ENCODE assay signal across 18 cellular contexts in the genomic region with DNA sequence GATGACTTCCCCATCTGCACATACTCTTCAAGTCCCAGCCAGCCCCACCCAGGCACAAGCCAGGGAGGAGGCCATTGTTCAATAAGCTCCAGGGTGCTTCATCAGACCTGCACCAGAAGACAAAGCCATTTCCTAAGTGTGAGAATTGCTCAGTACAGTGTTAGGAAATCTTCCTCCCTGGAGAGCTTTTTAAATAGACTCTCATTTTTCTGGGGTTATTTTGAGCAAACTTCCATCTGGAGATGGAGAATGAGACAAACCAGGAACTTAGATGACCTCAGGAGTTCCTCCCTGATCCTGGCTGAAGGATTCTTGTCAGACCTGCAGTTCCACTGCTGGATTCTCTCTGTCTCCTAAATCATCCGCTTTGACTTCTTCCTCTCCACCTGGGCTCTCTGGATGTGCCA.
A peak's percentile ranks its signal among the peaks of the same experiment; 100 is the strongest.
DNase-seq lines count a peak whose midpoint lies in the region; ATAC-seq and TF ChIP-seq lines count a peak whose summit lies in the region.
"Had no signal": no experiment of that assay in that cellular context is flagged by ENCODE, and none has a peak within 500 bp of the region (broad histone marks: within the 10 kb centered on the region; RNA-seq: fewer than 3 reads in every experiment).

No MANE protein-coding gene starts in this region.

- TF ChIP-seq EP300 in gastroesophageal sphincter (IDR thresholded peaks at IDR 0.05), result no peak
- TF ChIP-seq EP300 in sigmoid colon (IDR thresholded peaks at IDR 0.05), result no peak

- DNase-seq in GM04503 (ENCODE audit: low read depth), result peak; percentile 81
- DNase-seq in amniotic epithelial cell (ENCODE audit: low read depth), result peak; percentile 40
- DNase-seq in sigmoid colon, result no peak
- DNase-seq in stimulated activated effector memory CD8-positive, alpha-beta T cell treated with anti-CD3 and anti-CD28 coated beads, Interleukin-12 subunit alpha, Interleukin-12 subunit beta, amount 100 ng/mL, for 72 hours (ENCODE audit: low spot score in 2 of 2), result no peak
- no peak for DNase-seq in ACHN
- no peak for DNase-seq in activated CD4-positive, alpha-beta T cell treated with anti-CD3 and anti-CD28 coated beads for 48 hours
- DNase-seq: activated CD4-positive, alpha-beta T cell treated with anti-CD3 and anti-CD28 coated beads, Interleukin-2, amount 50 U/mL, for 1 hour; activated gamma-delta T cell; amygdala; left colon; NCI-H1048; NCI-H526 treated with DMSO at 0.1 percent for 48 hours; SHP77 treated with DMSO at 0.1 percent for 48 hours; T-cell had no signal

- H3K4me3 Mint-ChIP-seq in stimulated activated effector memory CD8-positive, alpha-beta T cell treated with anti-CD3 and anti-CD28 coated beads, Interleukin-12 subunit alpha, Interleukin-12 subunit beta, amount 100 ng/mL, for 72 hours, result no peak overlapping the region
- H3K4me3 Mint-ChIP-seq: neural crest cell, T-cell had no signal

- ATAC-seq in gastroesophageal sphincter, result peak; percentile 85
- ATAC-seq in stimulated activated effector memory CD8-positive, alpha-beta T cell treated with anti-CD3 and anti-CD28 coated beads, Interleukin-12 subunit alpha, Interleukin-12 subunit beta, amount 100 ng/mL, for 72 hours, result no peak
- no peak for ATAC-seq in GM21786 (IDR thresholded peaks at IDR 0.05; ENCODE audit: unreplicated experiment)
- ATAC-seq: left colon, T-cell had no signal

- in situ Hi-C loops in ACHN (cut with HindIII; ENCODE audit: low pct_ligation_motif_present, low pct_unique_long_range_greater_than_20kb, low sequenced_read_pairs), result no loop called here

- H3K4me3 ChIP-seq in gastroesophageal sphincter, result no peak overlapping the region
- H3K4me3 ChIP-seq in sigmoid colon, result no peak overlapping the region

- TF ChIP-seq CTCF in gastroesophageal sphincter (IDR thresholded peaks at IDR 0.05) (no peak), sigmoid colon (IDR thresholded peaks at IDR 0.05) (no peak)

- TF ChIP-seq POLR2A in gastroesophageal sphincter (IDR thresholded peaks at IDR 0.05) (no peak), sigmoid colon (IDR thresholded peaks at IDR 0.05) (no peak)

- H3K27ac ChIP-seq in gastroesophageal sphincter (peak overlapping the region in 1 of 4 donors; percentile 36), sigmoid colon (peak overlapping the region; percentile 7 to 58 (median 42))
- H3K27ac ChIP-seq: KMS-11 had no signal

- H3K9me3 Mint-ChIP-seq in stimulated activated effector memory CD8-positive, alpha-beta T cell treated with anti-CD3 and anti-CD28 coated beads, Interleukin-12 subunit alpha, Interleukin-12 subunit beta, amount 100 ng/mL, for 72 hours, result no peaks in the 10 kb centered on the region
- H3K9me3 Mint-ChIP-seq: neural crest cell had no signal

- no peak overlapping the region for H3K27ac Mint-ChIP-seq in stimulated activated effector memory CD8-positive, alpha-beta T cell treated with anti-CD3 and anti-CD28 coated beads, Interleukin-12 subunit alpha, Interleukin-12 subunit beta, amount 100 ng/mL, for 72 hours
- H3K27ac Mint-ChIP-seq: T-cell had no signal

- H3K36me3 ChIP-seq in gastroesophageal sphincter (no peaks in the 10 kb centered on the region), sigmoid colon (no peaks in the 10 kb centered on the region)

- H3K4me1 ChIP-seq in gastroesophageal sphincter (peaks cover 2 to 26% (median 4%) of the 10 kb centered on the region in 3 donors), sigmoid colon (peaks cover 0 to 37% (median 23%) of the 10 kb centered on the region in 4 donors)

- no peaks in the 10 kb centered on the region for H3K36me3 Mint-ChIP-seq in stimulated activated effector memory CD8-positive, alpha-beta T cell treated with anti-CD3 and anti-CD28 coated beads, Interleukin-12 subunit alpha, Interleukin-12 subunit beta, amount 100 ng/mL, for 72 hours
- H3K36me3 Mint-ChIP-seq: T-cell had no signal

- intact Hi-C loops in sigmoid colon (cut with DNase I), result no loop called here

- H3K4me1 Mint-ChIP-seq in stimulated activated effector memory CD8-positive, alpha-beta T cell treated with anti-CD3 and anti-CD28 coated beads, Interleukin-12 subunit alpha, Interleukin-12 subunit beta, amount 100 ng/mL, for 72 hours, result no peaks in the 10 kb centered on the region
- H3K4me1 Mint-ChIP-seq: neural crest cell, T-cell had no signal

- WGBS in gastroesophageal sphincter (ENCODE audit: low coverage in 1 of 2), 2 donors, result 38% methylated on average over 1 of the region's 1 CpG; no CpG with 5 or more reads in 1 of the 2 donors
- WGBS in sigmoid colon, 2 donors, result 77 to 85% methylated on average over 1 of the region's 1 CpG

- H3K27me3 ChIP-seq in gastroesophageal sphincter (no peaks in the 10 kb centered on the region), sigmoid colon (no peaks in the 10 kb centered on the region)

- H3K9me3 ChIP-seq in gastroesophageal sphincter (no peaks in the 10 kb centered on the region), sigmoid colon (no peaks in the 10 kb centered on the region)

Comparison
In these comparisons a context has a peak if more than half of its experiments do, and no peak if none do; other contexts are left out.
1. DNase-seq: peak in GM04503 (single experiment) and amniotic epithelial cell (single experiment); none in sigmoid colon (single experiment), stimulated activated effector memory CD8-positive, alpha-beta T cell treated with anti-CD3 and anti-CD28 coated beads, Interleukin-12 subunit alpha, Interleukin-12 subunit beta, amount 100 ng/mL, for 72 hours (0 of 2), ACHN (single experiment) and activated CD4-positive, alpha-beta T cell treated with anti-CD3 and anti-CD28 coated beads for 48 hours (single experiment).